Comparison of ENCODE assay signal across 22 cellular contexts in the genomic region with DNA sequence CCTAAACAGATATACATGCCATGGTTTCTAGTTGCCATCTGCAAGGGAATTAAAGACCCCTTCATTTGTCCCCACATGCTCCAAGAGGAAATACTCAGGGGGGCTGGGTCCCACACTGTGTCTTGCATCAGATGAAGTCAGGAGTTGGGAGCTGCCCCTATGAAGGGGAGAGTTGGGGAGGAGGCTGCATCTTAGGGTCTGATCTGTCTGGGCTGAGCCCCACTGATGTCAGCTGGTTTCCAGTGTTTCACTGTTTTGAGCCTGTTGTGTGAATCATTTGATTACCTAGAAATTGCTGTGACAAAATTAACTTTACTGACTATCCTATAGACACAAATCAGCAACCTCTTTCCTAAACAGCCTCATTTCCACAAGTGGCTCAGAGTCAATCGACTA. TPM values are rescaled to one million over a fixed set of nuclear protein-coding genes. Genes with fewer than 3 reads are reported as not detected.
"Had no signal": no experiment of that assay in that cellular context is flagged by ENCODE, and none has a peak within 500 bp of the region (broad histone marks: within the 10 kb centered on the region; RNA-seq: fewer than 3 reads in every experiment).

No MANE protein-coding gene starts in this region.

- H3K4me3 ChIP-seq: SJSA1, SK-N-MC had no signal

- DNase-seq: IMR-90, Karpas-422, KG1, MM.1S, NCI-H1092 treated with DMSO at 0.1 percent for 48 hours, NCI-H1436, NCI-H187, NCI-H2029, NCI-H2081 treated with DMSO at 0.1 percent for 48 hours, NCI-H2171, NCI-H226, NCI-H446, NCI-H510A, NCI-H524 treated with DMSO at 0.1 percent for 48 hours, NCI-H69, NCI-H774, Right ventricle myocardium superior, RPMI8226, SIG-M5 had no signal

- H3K27ac ChIP-seq: SJSA1, SK-N-MC had no signal

- H3K36me3 ChIP-seq: SJSA1 had no signal

- H3K4me1 ChIP-seq: SJSA1 had no signal

- H3K9me3 ChIP-seq: SJSA1 had no signal

RNA-seq across cellular contexts. Expression of a gene that starts 4.9 kb away (rescaled TPM):
- total RNA-seq: HT-29 had no signal
